ENCODE assay signal across 18 cellular contexts in genomic region chr11:124285610-124286344, GRCh38. TPM values are rescaled to one million over a fixed set of nuclear protein-coding genes. Genes with fewer than 3 reads are reported as not detected.
DNase-seq lines count a peak whose midpoint lies in the region; ATAC-seq and TF ChIP-seq lines count a peak whose summit lies in the region.
"Had no signal": no experiment of that assay in that cellular context is flagged by ENCODE, and none has a peak within 500 bp of the region (broad histone marks: within the 10 kb centered on the region; RNA-seq: fewer than 3 reads in every experiment).

No MANE protein-coding gene starts in this region.

- H3K27me3 ChIP-seq in AG04450 (ENCODE audit: control insufficient read depth, insufficient read depth, low read length) (no peaks in the 10 kb centered on the region), psoas muscle (ENCODE audit: insufficient read depth in 3 of 3, low read length in 2 of 3) (no peaks in the 10 kb centered on the region)
- H3K27me3 ChIP-seq: BE2C, pancreas had no signal

- intact Hi-C loops in CD14-positive monocyte (cut with micrococcal nuclease) (no loop called here), psoas muscle (cut with DNase I) (no loop called here)

- H3K36me3 Mint-ChIP-seq in CD14-positive monocyte = no peaks in the 10 kb centered on the region
- H3K36me3 Mint-ChIP-seq: mesothelial cell of epicardium; stimulated activated effector memory CD8-positive, alpha-beta T cell treated with anti-CD3 and anti-CD28 coated beads, Interleukin-12 subunit alpha, Interleukin-12 subunit beta, amount 100 ng/mL, for 72 hours had no signal

- 62 to 67% (median 63%) methylated on average over 3 of the region's 3 CpGs for WGBS in psoas muscle, 3 donors

- no peaks in the 10 kb centered on the region for H3K4me1 ChIP-seq in psoas muscle
- H3K4me1 ChIP-seq: BE2C, pancreas had no signal

- H3K4me3 ChIP-seq in AG04450 (ENCODE audit: low read depth, low read length) (no peak overlapping the region), fibroblast of the aortic adventitia (ENCODE audit: low read depth, low read length) (no peak overlapping the region), psoas muscle (no peak overlapping the region)
- H3K4me3 ChIP-seq: pancreas had no signal

- CTCF ChIA-PET in AG04450 (lab: Charles Lee) = no interaction called here

- H3K36me3 ChIP-seq in psoas muscle (ENCODE audit: insufficient read depth in 1 of 2, low read depth in 1 of 2) = no peaks in the 10 kb centered on the region
- H3K36me3 ChIP-seq: BE2C, pancreas had no signal

- H3K4me3 Mint-ChIP-seq in CD14-positive monocyte = no peak overlapping the region
- H3K4me3 Mint-ChIP-seq: mesothelial cell of epicardium; stimulated activated effector memory CD8-positive, alpha-beta T cell treated with anti-CD3 and anti-CD28 coated beads, Interleukin-12 subunit alpha, Interleukin-12 subunit beta, amount 100 ng/mL, for 72 hours had no signal

- TF ChIP-seq CTCF in AG04450 (IDR thresholded peaks at IDR 0.05; ENCODE audit: low read depth, low read length) (no peak), fibroblast of the aortic adventitia (IDR thresholded peaks at IDR 0.05; ENCODE audit: insufficient read depth, low read length) (no peak), CD14-positive monocyte (IDR thresholded peaks at IDR 0.05) (no peak), psoas muscle (IDR thresholded peaks at IDR 0.05) (no peak)

- H3K27ac ChIP-seq in AG04450 (ENCODE audit: low read depth, low read length) = no peak overlapping the region
- H3K27ac ChIP-seq in psoas muscle = no peak overlapping the region
- H3K27ac ChIP-seq: pancreas had no signal

- POLR2A ChIA-PET in AG04450 (lab: Yijun Ruan, JAX) = interaction anchor here (1.0 kb wide), 1 partner anchor 171 kb away, joined by 3 read pairs; the partner anchor contains the start of gene VWA5A

- no peak overlapping the region for H3K27ac Mint-ChIP-seq in CD14-positive monocyte
- H3K27ac Mint-ChIP-seq: IgD-negative memory B cell; mesothelial cell of epicardium; stimulated activated effector memory CD8-positive, alpha-beta T cell treated with anti-CD3 and anti-CD28 coated beads, Interleukin-12 subunit alpha, Interleukin-12 subunit beta, amount 100 ng/mL, for 72 hours had no signal

- H3K9me3 ChIP-seq in AG04450 (ENCODE audit: control insufficient read depth, insufficient read depth, low read length) (no peaks in the 10 kb centered on the region), psoas muscle (peaks cover 13% of the 10 kb centered on the region)
- H3K9me3 ChIP-seq: BE2C, pancreas had no signal

- ATAC-seq in HG03103 (IDR thresholded peaks at IDR 0.05; ENCODE audit: low read depth, unreplicated experiment) = peak; percentile 76
- ATAC-seq in psoas muscle = no peak
- ATAC-seq: pancreas; stimulated activated effector memory CD8-positive, alpha-beta T cell treated with anti-CD3 and anti-CD28 coated beads, Interleukin-12 subunit alpha, Interleukin-12 subunit beta, amount 100 ng/mL, for 72 hours had no signal

- H3K9me3 Mint-ChIP-seq in CD14-positive monocyte = peaks cover 4 to 10% (median 6%) of the 10 kb centered on the region in 7 donors

- peak; percentile 59 for DNase-seq in AG04450 (ENCODE audit: low read depth, low spot score)
- DNase-seq in SW480 (ENCODE audit: low spot score) = peak; percentile 69
- peak; percentile 59 for DNase-seq in fibroblast of the aortic adventitia (ENCODE audit: low read depth)
- no peak for DNase-seq in CD14-positive monocyte (ENCODE audit: low spot score)
- no peak for DNase-seq in activated CD4-positive, alpha-beta T cell treated with anti-CD3 and anti-CD28 coated beads, Interleukin-2, amount 50 U/mL, for 4 hours
- DNase-seq in psoas muscle = no peak
- no peak for DNase-seq in mesenteric fat pad (ENCODE audit: low spot score)
- DNase-seq: activated CD4-positive, CD25-positive, alpha-beta regulatory T cell treated with anti-CD3 and anti-CD28 coated beads, Interleukin-2, amount 50 U/mL, for 72 hours; activated T-cell treated with anti-CD3 and anti-CD28 coated beads for 4 hours; BE2C; effector CD8-positive, alpha-beta T cell; GF-D8; NCI-H2029; pancreas had no signal

- no peaks in the 10 kb centered on the region for H3K4me1 Mint-ChIP-seq in CD14-positive monocyte
- H3K4me1 Mint-ChIP-seq: mesothelial cell of epicardium; stimulated activated effector memory CD8-positive, alpha-beta T cell treated with anti-CD3 and anti-CD28 coated beads, Interleukin-12 subunit alpha, Interleukin-12 subunit beta, amount 100 ng/mL, for 72 hours had no signal

- no peaks in the 10 kb centered on the region for H3K27me3 Mint-ChIP-seq in CD14-positive monocyte (ENCODE audit: low read depth in 3 of 3)
- H3K27me3 Mint-ChIP-seq: IgD-negative memory B cell had no signal

RNA-seq across cellular contexts. Expression of gene OR8D1, which starts 28.0 kb away (rescaled TPM):
- polyA plus RNA-seq in AG04450 (2011; rRNA removed) (not detected in 2 replicates), CD14-positive monocyte (not detected), psoas muscle (not detected)
- not detected in 2 replicates for polyA minus RNA-seq in AG04450 (2011; rRNA and poly(A)+ RNA removed)
- total RNA-seq in fibroblast of the aortic adventitia (ENCODE audit: low replicate concordance) (not detected in 2 replicates), psoas muscle (not detected), mesenteric fat pad (not detected)
- total RNA-seq: mesothelial cell of epicardium, pancreas had no signal
- polyA plus RNA-seq: IgD-negative memory B cell, pancreas had no signal

RNA-seq across cellular contexts. Expression of gene OR8G5, which starts 29.6 kb away (rescaled TPM):
- polyA plus RNA-seq in AG04450 (2011; rRNA removed) (not detected in 2 replicates), CD14-positive monocyte (not detected), psoas muscle (not detected)
- not detected in 2 replicates for polyA minus RNA-seq in AG04450 (2011; rRNA and poly(A)+ RNA removed)
- total RNA-seq in fibroblast of the aortic adventitia (ENCODE audit: low replicate concordance) (not detected in 2 replicates), psoas muscle (not detected), mesenteric fat pad (not detected)
- total RNA-seq: mesothelial cell of epicardium, pancreas had no signal
- polyA plus RNA-seq: IgD-negative memory B cell had no signal

RNA-seq across cellular contexts. Expression of gene OR8D2, which starts 34.2 kb away (rescaled TPM):
- polyA plus RNA-seq in AG04450 (2011; rRNA removed) (not detected in 2 replicates), CD14-positive monocyte (not detected), psoas muscle (not detected)
- not detected in 2 replicates for polyA minus RNA-seq in AG04450 (2011; rRNA and poly(A)+ RNA removed)
- total RNA-seq in fibroblast of the aortic adventitia (ENCODE audit: low replicate concordance) (not detected in 2 replicates), psoas muscle (not detected), mesenteric fat pad (not detected)
- total RNA-seq: mesothelial cell of epicardium, pancreas had no signal
- polyA plus RNA-seq: IgD-negative memory B cell, pancreas had no signal

RNA-seq across cellular contexts. Expression of gene OR8G1, which starts 44.9 kb away (rescaled TPM):
- not detected in 2 replicates for polyA plus RNA-seq in AG04450 (2011; rRNA removed)
- polyA minus RNA-seq in AG04450 (2011; rRNA and poly(A)+ RNA removed) = not detected in 2 replicates
- total RNA-seq in fibroblast of the aortic adventitia (ENCODE audit: low replicate concordance) = not detected in 2 replicates
- not detected for polyA plus RNA-seq in CD14-positive monocyte
- total RNA-seq in psoas muscle = not detected
- not detected for polyA plus RNA-seq in psoas muscle
- not detected for total RNA-seq in mesenteric fat pad
- total RNA-seq: mesothelial cell of epicardium, pancreas had no signal
- polyA plus RNA-seq: IgD-negative memory B cell, pancreas had no signal

Comparison
In these comparisons a context has a peak if more than half of its experiments do, and no peak if none do; other contexts are left out.
1. DNase-seq: peak in AG04450 (single experiment), SW480 (single experiment) and fibroblast of the aortic adventitia (single experiment); none in CD14-positive monocyte (single experiment), activated CD4-positive, alpha-beta T cell treated with anti-CD3 and anti-CD28 coated beads, Interleukin-2, amount 50 U/mL, for 4 hours (0 of 2), psoas muscle (0 of 2) and mesenteric fat pad (single experiment).